ENCODE assay signal across 23 cellular contexts in the genomic region with DNA sequence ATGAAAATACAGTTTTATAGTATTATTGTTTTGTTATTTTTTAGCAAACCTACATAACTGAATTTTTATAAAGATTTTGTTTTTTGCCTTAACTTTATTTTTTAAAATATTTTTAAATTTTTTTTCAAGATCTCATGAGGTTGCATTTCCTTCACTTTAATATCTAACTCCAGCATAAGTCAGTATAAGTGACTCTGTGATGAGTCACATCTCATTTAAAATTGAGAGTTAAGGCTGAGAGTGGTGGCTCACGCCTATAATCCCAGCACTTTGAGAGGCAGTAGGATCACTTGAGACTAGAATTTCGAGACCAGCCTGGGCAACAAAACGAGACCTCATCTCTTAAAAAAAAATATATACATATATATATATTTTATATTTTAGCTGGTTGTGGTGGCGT. TPM values are rescaled to one million over a fixed set of nuclear protein-coding genes. Genes with fewer than 3 reads are reported as not detected.
DNase-seq lines count a peak whose midpoint lies in the region; ATAC-seq, FAIRE-seq and TF ChIP-seq lines count a peak whose summit lies in the region.
"Had no signal": no experiment of that assay in that cellular context is flagged by ENCODE, and none has a peak within 500 bp of the region (broad histone marks: within the 10 kb centered on the region; RNA-seq: fewer than 3 reads in every experiment).

No MANE protein-coding gene starts in this region.

- peak; percentile 17 for FAIRE-seq in islet of Langerhans (lab: Jason Lieb, UNC)

- peaks cover 2% of the 10 kb centered on the region for H3K27me3 Mint-ChIP-seq in T-helper 2 cell treated with Interferon-gamma antibody and Interleukin-4, amounts not matched to agents 5 μg/mL and 100 μg/mL, for 36 hours (ENCODE audit: low read depth)
- H3K27me3 Mint-ChIP-seq: activated naive CD8-positive, alpha-beta T cell; brain had no signal

- DNase-seq in Daoy (ENCODE audit: low read depth) (peak; percentile 22), M059J (ENCODE audit: low read depth) (peak; percentile 56), cardiac fibroblast (ENCODE audit: low read depth in 2 of 2) (peak; percentile 5 to 58), NCI-H2227 treated with DMSO at 0.1 percent for 48 hours (lab: John Stamatoyannopoulos, UW) (no peak), UCSD-AML1 (lab: John Stamatoyannopoulos, UW; ENCODE audit: unreplicated experiment) (no peak)
- DNase-seq in T-helper 2 cell treated with Interferon-gamma antibody and Interleukin-4, amounts not matched to agents 5 μg/mL and 100 μg/mL, for 36 hours (ENCODE audit: low spot score), result no peak
- no peak for DNase-seq in stimulated activated effector memory CD8-positive, alpha-beta T cell treated with anti-CD3 and anti-CD28 coated beads, Interleukin-12 subunit alpha, Interleukin-12 subunit beta, amount 100 ng/mL, for 72 hours (ENCODE audit: low spot score in 2 of 2)
- DNase-seq: AML-193; DND-41; heart left ventricle; immature natural killer cell; NCI-H1417 treated with DMSO at 0.1 percent for 48 hours; NCI-H2171 treated with DMSO at 0.1 percent for 48 hours; NCI-H69; stimulated activated CD4-positive, alpha-beta T cell treated with anti-CD3 and anti-CD28 coated beads, Interleukin-15, amount 100 ng/mL, for 24 hours; T-helper 9 cell had no signal

- ATAC-seq in stimulated activated effector memory CD8-positive, alpha-beta T cell treated with anti-CD3 and anti-CD28 coated beads, Interleukin-12 subunit alpha, Interleukin-12 subunit beta, amount 100 ng/mL, for 72 hours, result no peak
- ATAC-seq: heart left ventricle had no signal

- H3K27ac Mint-ChIP-seq in T-helper 2 cell treated with Interferon-gamma antibody and Interleukin-4, amounts not matched to agents 5 μg/mL and 100 μg/mL, for 36 hours, result no peak overlapping the region
- no peak overlapping the region for H3K27ac Mint-ChIP-seq in stimulated activated effector memory CD8-positive, alpha-beta T cell treated with anti-CD3 and anti-CD28 coated beads, Interleukin-12 subunit alpha, Interleukin-12 subunit beta, amount 100 ng/mL, for 72 hours
- H3K27ac Mint-ChIP-seq: activated naive CD8-positive, alpha-beta T cell; activated T-helper 1 cell treated with anti-CD3 and anti-CD28 coated beads, Interleukin-12 subunit alpha, Interleukin-12 subunit beta, Interleukin-2, Interleukin-4 antibody, amounts not matched to agents 30 ng/mL and 10 ng/mL and 1 ng/mL, durations not matched to agents 14 hours and 24 hours and 36 hours; brain; immature natural killer cell had no signal

- H3K4me1 Mint-ChIP-seq in T-helper 2 cell treated with Interferon-gamma antibody and Interleukin-4, amounts not matched to agents 5 μg/mL and 100 μg/mL, for 36 hours (ENCODE audit: low read depth), result peaks cover 13% of the 10 kb centered on the region
- H3K4me1 Mint-ChIP-seq in stimulated activated effector memory CD8-positive, alpha-beta T cell treated with anti-CD3 and anti-CD28 coated beads, Interleukin-12 subunit alpha, Interleukin-12 subunit beta, amount 100 ng/mL, for 72 hours, result peaks cover 19% of the 10 kb centered on the region

- peaks cover 2% of the 10 kb centered on the region for H3K36me3 Mint-ChIP-seq in T-helper 2 cell treated with Interferon-gamma antibody and Interleukin-4, amounts not matched to agents 5 μg/mL and 100 μg/mL, for 36 hours (ENCODE audit: low read depth)
- no peaks in the 10 kb centered on the region for H3K36me3 Mint-ChIP-seq in stimulated activated effector memory CD8-positive, alpha-beta T cell treated with anti-CD3 and anti-CD28 coated beads, Interleukin-12 subunit alpha, Interleukin-12 subunit beta, amount 100 ng/mL, for 72 hours
- H3K36me3 Mint-ChIP-seq: immature natural killer cell had no signal

- H3K4me3 ChIP-seq in cardiac fibroblast (replicated peaks in 1 of 2; ENCODE audit: low read depth in 2 of 2, low read length in 2 of 2), result no peak overlapping the region
- H3K4me3 ChIP-seq: heart left ventricle, lung, right atrium auricular region, thoracic aorta had no signal

- no peaks in the 10 kb centered on the region for H3K9me3 Mint-ChIP-seq in T-helper 2 cell treated with Interferon-gamma antibody and Interleukin-4, amounts not matched to agents 5 μg/mL and 100 μg/mL, for 36 hours
- no peaks in the 10 kb centered on the region for H3K9me3 Mint-ChIP-seq in stimulated activated effector memory CD8-positive, alpha-beta T cell treated with anti-CD3 and anti-CD28 coated beads, Interleukin-12 subunit alpha, Interleukin-12 subunit beta, amount 100 ng/mL, for 72 hours
- H3K9me3 Mint-ChIP-seq: activated T-helper 1 cell treated with anti-CD3 and anti-CD28 coated beads, Interleukin-12 subunit alpha, Interleukin-12 subunit beta, Interleukin-2, Interleukin-4 antibody, amounts not matched to agents 30 ng/mL and 10 ng/mL and 1 ng/mL, durations not matched to agents 14 hours and 24 hours and 36 hours; immature natural killer cell had no signal

- H3K4me3 Mint-ChIP-seq in T-helper 2 cell treated with Interferon-gamma antibody and Interleukin-4, amounts not matched to agents 5 μg/mL and 100 μg/mL, for 36 hours, result no peak overlapping the region
- no peak overlapping the region for H3K4me3 Mint-ChIP-seq in stimulated activated effector memory CD8-positive, alpha-beta T cell treated with anti-CD3 and anti-CD28 coated beads, Interleukin-12 subunit alpha, Interleukin-12 subunit beta, amount 100 ng/mL, for 72 hours
- H3K4me3 Mint-ChIP-seq: activated naive CD8-positive, alpha-beta T cell; activated T-helper 1 cell treated with anti-CD3 and anti-CD28 coated beads, Interleukin-12 subunit alpha, Interleukin-12 subunit beta, Interleukin-2, Interleukin-4 antibody, amounts not matched to agents 30 ng/mL and 10 ng/mL and 1 ng/mL, durations not matched to agents 14 hours and 24 hours and 36 hours; brain; immature natural killer cell had no signal

- no peak for TF ChIP-seq CTCF in cardiac fibroblast (IDR thresholded peaks at IDR 0.05; ENCODE audit: low read depth, low read length)

RNA-seq across cellular contexts. Expression of gene NLK, which starts 44.0 kb away (rescaled TPM):
- 15.8 and 20.4 TPM in 2 replicates for total RNA-seq in Daoy (2014; rRNA removed; shearing (Covaris generic))
- total RNA-seq in M059J (2014; rRNA removed; shearing (Covaris generic)), result 17.8 and 19.5 TPM in 2 replicates

Comparison
In these comparisons a context has a peak if more than half of its experiments do, and no peak if none do; other contexts are left out.
1. DNase-seq: peak in Daoy (single experiment), M059J (single experiment) and cardiac fibroblast (2 of 2); none in NCI-H2227 treated with DMSO at 0.1 percent for 48 hours (single experiment), UCSD-AML1 (single experiment), T-helper 2 cell treated with Interferon-gamma antibody and Interleukin-4, amounts not matched to agents 5 μg/mL and 100 μg/mL, for 36 hours (single experiment) and stimulated activated effector memory CD8-positive, alpha-beta T cell treated with anti-CD3 and anti-CD28 coated beads, Interleukin-12 subunit alpha, Interleukin-12 subunit beta, amount 100 ng/mL, for 72 hours (0 of 2).